ENCODE assay signal across 10 cellular contexts in the genomic region with DNA sequence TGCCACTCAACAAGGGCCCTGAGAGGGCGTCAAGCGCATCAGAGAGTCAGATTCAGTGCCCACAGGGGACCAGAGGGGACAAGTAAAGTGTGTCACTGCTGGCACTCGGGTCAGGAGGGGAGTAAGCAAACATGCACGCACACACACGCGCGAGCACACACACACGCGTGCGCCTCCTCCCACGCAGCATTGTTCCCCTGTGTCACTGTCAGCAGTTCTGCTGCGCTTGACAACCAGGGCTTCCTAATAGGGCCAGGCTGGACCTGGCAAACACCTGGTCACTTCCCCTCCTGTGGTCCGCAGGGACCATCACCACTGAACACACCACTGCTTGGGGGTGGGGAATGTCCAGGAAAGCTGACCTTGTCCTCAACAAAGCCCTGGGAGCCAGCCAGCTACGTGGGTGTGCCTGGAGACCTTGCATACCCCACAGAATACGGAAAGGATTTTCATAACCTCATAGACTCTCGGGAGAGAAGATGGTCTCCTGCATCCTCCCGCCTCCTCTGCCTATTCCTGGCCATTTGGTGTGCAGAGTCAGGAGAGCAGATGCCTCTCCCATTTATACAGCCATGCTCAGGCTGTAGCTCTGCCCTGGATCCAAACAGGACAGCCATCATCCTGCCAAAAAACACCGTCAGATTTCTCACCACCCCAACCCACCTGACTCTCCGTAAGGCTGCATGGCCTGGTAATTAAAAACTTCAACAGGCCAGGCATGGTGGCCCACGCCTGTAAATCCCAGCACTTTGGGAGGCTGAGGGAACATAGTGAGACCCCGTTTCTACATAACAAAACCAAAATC.
DNase-seq lines count a peak whose midpoint lies in the region; ATAC-seq and TF ChIP-seq lines count a peak whose summit lies in the region.
"Had no signal": no experiment of that assay in that cellular context is flagged by ENCODE, and none has a peak within 500 bp of the region (broad histone marks: within the 10 kb centered on the region; RNA-seq: fewer than 3 reads in every experiment).

No MANE protein-coding gene starts in this region.

- H3K27me3 ChIP-seq in muscle layer of duodenum (ENCODE audit: low read depth, low read length) = no peaks in the 10 kb centered on the region

- no peak overlapping the region for H3K4me3 ChIP-seq in muscle layer of duodenum (ENCODE audit: low read depth in 1 of 2, low read length in 2 of 2)
- H3K4me3 ChIP-seq in urinary bladder (ENCODE audit: low read depth, low read length) = no peak overlapping the region

- DNase-seq in activated naive CD8-positive, alpha-beta T cell treated with anti-CD3 and anti-CD28 coated beads for 36 hours = no peak
- no peak for DNase-seq in effector memory CD8-positive, alpha-beta T cell
- DNase-seq in activated CD8-positive, alpha-beta memory T cell treated with anti-CD3 and anti-CD28 coated beads, Interleukin-2, amount 50 U/mL, for 48 hours = no peak
- DNase-seq in erythroblast (lab: John Stamatoyannopoulos, UW) = no peak
- DNase-seq: NCI-H1105 had no signal

- TF ChIP-seq POLR2A in erythroblast (IDR thresholded peaks at IDR 0.05; ENCODE audit: low read length) = no peak

- ATAC-seq in effector memory CD8-positive, alpha-beta T cell (replicated peaks) = no peak
- no peak for ATAC-seq in HG02870 (IDR thresholded peaks at IDR 0.05; ENCODE audit: unreplicated experiment)

- H3K9me3 ChIP-seq in muscle layer of duodenum (ENCODE audit: control insufficient read depth in 1 of 2, low read length in 2 of 2) = no peaks in the 10 kb centered on the region

- WGBS in urinary bladder = 65% methylated on average over 21 of the region's 21 CpGs

- H3K36me3 ChIP-seq in muscle layer of duodenum (ENCODE audit: control insufficient read depth in 1 of 2, insufficient read depth in 2 of 2, low read length in 2 of 2) (peaks cover 0 to 4% of the 10 kb centered on the region in 2 donors), urinary bladder (ENCODE audit: insufficient read depth) (no peaks in the 10 kb centered on the region)

- H3K36me3 Mint-ChIP-seq in activated naive CD8-positive, alpha-beta T cell = peaks cover 2% of the 10 kb centered on the region
- H3K36me3 Mint-ChIP-seq in activated naive CD8-positive, alpha-beta T cell treated with anti-CD3 and anti-CD28 coated beads for 36 hours = peaks cover 3% of the 10 kb centered on the region
- peaks cover 10% of the 10 kb centered on the region for H3K36me3 Mint-ChIP-seq in effector memory CD8-positive, alpha-beta T cell (ENCODE audit: insufficient read depth)

- peaks cover 45 to 90% of the 10 kb centered on the region in 2 donors for H3K4me1 ChIP-seq in muscle layer of duodenum (ENCODE audit: control insufficient read depth in 1 of 2, insufficient read depth in 2 of 2, low read length in 2 of 2)
- H3K4me1 ChIP-seq in urinary bladder (ENCODE audit: insufficient read depth) = no peaks in the 10 kb centered on the region

- H3K4me1 Mint-ChIP-seq in activated naive CD8-positive, alpha-beta T cell (ENCODE audit: low read depth) = peaks cover 66% of the 10 kb centered on the region
- peaks cover 46% of the 10 kb centered on the region for H3K4me1 Mint-ChIP-seq in activated naive CD8-positive, alpha-beta T cell treated with anti-CD3 and anti-CD28 coated beads for 36 hours
- peaks cover 53 to 73% of the 10 kb centered on the region in 2 donors for H3K4me1 Mint-ChIP-seq in effector memory CD8-positive, alpha-beta T cell (ENCODE audit: low read depth in 2 of 2)

- no peaks in the 10 kb centered on the region for H3K9me3 Mint-ChIP-seq in activated naive CD8-positive, alpha-beta T cell (ENCODE audit: low read depth)
- H3K9me3 Mint-ChIP-seq in activated naive CD8-positive, alpha-beta T cell treated with anti-CD3 and anti-CD28 coated beads for 36 hours = no peaks in the 10 kb centered on the region
- no peaks in the 10 kb centered on the region for H3K9me3 Mint-ChIP-seq in effector memory CD8-positive, alpha-beta T cell

- no peaks in the 10 kb centered on the region for H3K27me3 Mint-ChIP-seq in activated naive CD8-positive, alpha-beta T cell
- H3K27me3 Mint-ChIP-seq in activated naive CD8-positive, alpha-beta T cell treated with anti-CD3 and anti-CD28 coated beads for 36 hours = no peaks in the 10 kb centered on the region
- no peaks in the 10 kb centered on the region for H3K27me3 Mint-ChIP-seq in effector memory CD8-positive, alpha-beta T cell

- peak overlapping the region; percentile 16 for H3K27ac Mint-ChIP-seq in activated naive CD8-positive, alpha-beta T cell
- H3K27ac Mint-ChIP-seq in activated naive CD8-positive, alpha-beta T cell treated with anti-CD3 and anti-CD28 coated beads for 36 hours = no peak overlapping the region
- peak overlapping the region; percentile 3 to 84 for H3K27ac Mint-ChIP-seq in effector memory CD8-positive, alpha-beta T cell

- H3K27ac ChIP-seq in muscle layer of duodenum (ENCODE audit: low read length) (peak overlapping the region; percentile 59), urinary bladder (ENCODE audit: low read depth) (peak overlapping the region; percentile 29)
- H3K27ac ChIP-seq: HL-60 had no signal

- H3K4me3 Mint-ChIP-seq in activated naive CD8-positive, alpha-beta T cell = no peak overlapping the region
- H3K4me3 Mint-ChIP-seq in activated naive CD8-positive, alpha-beta T cell treated with anti-CD3 and anti-CD28 coated beads for 36 hours = no peak overlapping the region
- H3K4me3 Mint-ChIP-seq in effector memory CD8-positive, alpha-beta T cell = peak overlapping the region in 1 of 2 donors; percentile 16
